ENCODE assay signal across 12 cellular contexts in the genomic region with DNA sequence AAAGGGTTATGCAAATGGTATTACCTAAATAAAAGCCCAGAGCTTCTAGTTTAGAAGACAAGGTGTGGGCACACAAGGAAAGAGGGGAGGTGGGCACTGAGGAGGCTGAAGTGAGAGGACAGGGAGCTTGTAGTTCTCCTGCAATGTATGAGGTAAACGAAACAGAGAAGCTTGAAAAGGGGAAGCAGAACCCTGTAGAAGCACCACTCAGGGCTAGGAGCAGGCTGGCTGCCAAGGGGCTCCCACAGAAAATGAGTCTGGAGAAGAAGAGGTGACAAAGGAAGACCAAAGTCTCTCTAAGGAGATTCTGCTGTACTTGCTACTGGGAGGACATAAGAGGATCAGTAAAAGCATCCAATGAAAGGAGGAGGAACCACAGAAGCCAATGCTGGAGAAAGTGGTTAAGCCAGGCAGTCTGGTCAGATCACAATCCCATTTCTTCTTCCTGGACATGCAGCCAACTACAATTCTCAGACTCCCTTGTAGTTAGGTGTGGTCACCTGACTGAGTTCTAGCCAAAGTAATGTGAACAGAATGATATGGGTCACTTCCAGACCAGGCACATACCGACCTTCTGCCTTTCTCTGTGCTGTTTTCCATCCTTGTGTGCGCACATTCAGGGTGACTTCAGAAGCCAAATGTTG.
DNase-seq lines count a peak whose midpoint lies in the region; ATAC-seq and TF ChIP-seq lines count a peak whose summit lies in the region.
"Had no signal": no experiment of that assay in that cellular context is flagged by ENCODE, and none has a peak within 500 bp of the region (broad histone marks: within the 10 kb centered on the region; RNA-seq: fewer than 3 reads in every experiment).

No MANE protein-coding gene starts in this region.

- no peak overlapping the region for H3K4me2 ChIP-seq in neuronal stem cell (ENCODE audit: insufficient read depth, low read length, poor library complexity, severe bottlenecking)

- H3K36me3 ChIP-seq in WERI-Rb-1 (no peaks in the 10 kb centered on the region), neuronal stem cell (replicated peaks in 1 of 2; ENCODE audit: control insufficient read depth in 2 of 2, insufficient read depth in 2 of 2, low read length in 2 of 2) (no peaks in the 10 kb centered on the region)
- H3K36me3 ChIP-seq: brain microvascular endothelial cell had no signal

- peaks cover 0 to 5% of the 10 kb centered on the region in 2 donors for H3K4me1 ChIP-seq in neuronal stem cell (ENCODE audit: control insufficient read depth in 2 of 2, insufficient read depth in 1 of 2, low read depth in 1 of 2, low read length in 2 of 2)

- no peak for TF ChIP-seq CTCF in WERI-Rb-1 (IDR thresholded peaks at IDR 0.05; ENCODE audit: low read depth, low read length)

- ATAC-seq in GM18868 (IDR thresholded peaks at IDR 0.05; ENCODE audit: unreplicated experiment) (peak; percentile 73), HG03354 (IDR thresholded peaks at IDR 0.05; ENCODE audit: poor library complexity, severe bottlenecking, unreplicated experiment) (peak; percentile 44)

- H3K18ac ChIP-seq in neuronal stem cell (ENCODE audit: low read length): no peak overlapping the region

- H3K9me3 ChIP-seq in WERI-Rb-1 (ENCODE audit: severe bottlenecking): no peaks in the 10 kb centered on the region
- H3K9me3 ChIP-seq in neuronal stem cell (replicated peaks in 1 of 2; ENCODE audit: control insufficient read depth in 2 of 2, insufficient read depth in 1 of 2, low read depth in 1 of 2, low read length in 2 of 2): no peaks in the 10 kb centered on the region

- H3K27me3 ChIP-seq in WERI-Rb-1 (ENCODE audit: insufficient read depth, low read depth, severe bottlenecking): no peaks in the 10 kb centered on the region
- H3K27me3 ChIP-seq in neuronal stem cell (ENCODE audit: control insufficient read depth in 3 of 3, insufficient read depth in 3 of 3, low read depth in 1 of 3, low read length in 3 of 3): no peaks in the 10 kb centered on the region
- H3K27me3 ChIP-seq: brain microvascular endothelial cell had no signal

- H3K27ac ChIP-seq in WERI-Rb-1: no peak overlapping the region
- no peak overlapping the region for H3K27ac ChIP-seq in neuronal stem cell (replicated peaks; ENCODE audit: low read length)
- H3K27ac ChIP-seq: brain microvascular endothelial cell had no signal

- no peak overlapping the region for H2BK5ac ChIP-seq in neuronal stem cell (ENCODE audit: low read length)

- WGBS in neuronal stem cell (ENCODE audit: extremely low coverage in 2 of 2, insufficient read length in 2 of 2, insufficient replicate concordance in 1 of 2), 2 donors: no CpG with 5 or more reads among the region's 3 CpGs

- H4K8ac ChIP-seq in neuronal stem cell (ENCODE audit: low read depth, low read length): no peak overlapping the region

- no peak overlapping the region for H3K4me3 ChIP-seq in WERI-Rb-1 (ENCODE audit: low read depth, low read length)
- no peak overlapping the region for H3K4me3 ChIP-seq in neuronal stem cell (ENCODE audit: low read length in 2 of 2)

- intact Hi-C loops in posterior vena cava (cut with DNase I): no loop called here

- no peak overlapping the region for H2AK5ac ChIP-seq in neuronal stem cell (ENCODE audit: low read depth, low read length)

- H2BK120ac ChIP-seq in neuronal stem cell (ENCODE audit: low read depth, low read length): no peak overlapping the region

- no peak overlapping the region for H2BK15ac ChIP-seq in neuronal stem cell (ENCODE audit: low read length)

- no peak overlapping the region for H3K14ac ChIP-seq in neuronal stem cell (ENCODE audit: low read length)

- no peak overlapping the region for H2AFZ ChIP-seq in neuronal stem cell (ENCODE audit: low read length)

- no peak overlapping the region for H3K4ac ChIP-seq in neuronal stem cell (ENCODE audit: low read length)

- H3K23ac ChIP-seq in neuronal stem cell (ENCODE audit: low read depth, low read length, poor library complexity): no peak overlapping the region

- H3K9ac ChIP-seq in neuronal stem cell (ENCODE audit: low read depth, low read length, poor library complexity): no peak overlapping the region

- no peaks in the 10 kb centered on the region for H3K79me1 ChIP-seq in neuronal stem cell (ENCODE audit: low read depth, low read length)

- no peak overlapping the region for H4K91ac ChIP-seq in neuronal stem cell (ENCODE audit: low read depth, low read length, poor library complexity)

- no peak overlapping the region for H2BK12ac ChIP-seq in neuronal stem cell (ENCODE audit: low read length)

- DNase-seq in WERI-Rb-1: peak; percentile 12
- DNase-seq in posterior vena cava (ENCODE audit: low spot score): peak; percentile 80
- DNase-seq in stimulated activated CD4-positive, alpha-beta T cell treated with anti-CD3 and anti-CD28 coated beads, Interleukin-4, amount 100 ng/mL, for 24 hours: no peak
- no peak for DNase-seq in neuronal stem cell (ENCODE audit: low spot score)
- no peak for DNase-seq in NCI-H1436 treated with DMSO at 0.1 percent for 48 hours (lab: John Stamatoyannopoulos, UW)
- DNase-seq in NCI-H774 (lab: John Stamatoyannopoulos, UW): no peak
- DNase-seq: activated CD4-positive, alpha-beta T cell treated with anti-CD3 and anti-CD28 coated beads, Interleukin-2, amount 50 U/mL, for 1 hour; brain microvascular endothelial cell; hippocampal formation; NCI-H1930 had no signal

Comparison
In these comparisons a context has a peak if more than half of its experiments do, and no peak if none do; other contexts are left out.
1. DNase-seq: peak in WERI-Rb-1 (single experiment) and posterior vena cava (single experiment); none in stimulated activated CD4-positive, alpha-beta T cell treated with anti-CD3 and anti-CD28 coated beads, Interleukin-4, amount 100 ng/mL, for 24 hours (single experiment), neuronal stem cell (single experiment), NCI-H1436 treated with DMSO at 0.1 percent for 48 hours (single experiment) and NCI-H774 (single experiment).